In the genomic region with DNA sequence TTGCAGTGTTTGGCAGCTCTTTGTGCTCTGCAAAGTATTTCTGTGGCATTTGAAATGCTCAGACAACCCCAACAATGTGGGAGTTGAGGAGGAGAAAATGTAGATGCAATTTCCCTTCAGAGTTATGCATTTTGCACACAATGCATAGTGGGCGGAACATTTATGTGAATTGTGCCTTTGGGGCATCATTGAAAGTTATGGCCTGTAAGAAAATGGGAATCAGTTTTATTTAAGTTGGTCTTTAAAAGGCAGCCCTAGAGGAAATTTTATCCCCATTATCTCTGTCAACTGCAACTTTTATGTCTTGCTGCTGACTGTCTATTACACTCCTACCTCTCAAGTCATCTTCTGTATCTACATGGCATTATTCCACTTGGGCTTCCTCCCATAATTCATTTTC, we compare ENCODE assay signal across 18 cellular contexts.
DNase-seq lines count a peak whose midpoint lies in the region; TF ChIP-seq lines count a peak whose summit lies in the region.
"Had no signal": no experiment of that assay in that cellular context is flagged by ENCODE, and none has a peak within 500 bp of the region (broad histone marks: within the 10 kb centered on the region; RNA-seq: fewer than 3 reads in every experiment).

No MANE protein-coding gene starts in this region.

- H3K4me3 Mint-ChIP-seq in endothelial cell (ENCODE audit: unreplicated experiment) (no peak overlapping the region), glutamatergic neuron (ENCODE audit: unreplicated experiment) (no peak overlapping the region)
- H3K4me3 Mint-ChIP-seq: CD4-positive, alpha-beta memory T cell had no signal

- H3K4me3 ChIP-seq in HEK293 (ENCODE audit: low read depth, low read length) (no peak overlapping the region), SU-DHL-6 (ENCODE audit: insufficient read depth, low read length, poor library complexity, severe bottlenecking) (no peak overlapping the region), SK-N-SH (ENCODE audit: low read depth in 2 of 2, low read length in 1 of 2) (no peak overlapping the region)
- H3K4me3 ChIP-seq: A549, HAP-1 had no signal

- H3K4me1 Mint-ChIP-seq in endothelial cell (ENCODE audit: unreplicated experiment) (peaks cover 46% of the 10 kb centered on the region), glutamatergic neuron (ENCODE audit: low read depth, unreplicated experiment) (no peaks in the 10 kb centered on the region)
- H3K4me1 Mint-ChIP-seq: CD4-positive, alpha-beta memory T cell had no signal

- H3F3A ChIP-seq in SU-DHL-6 (ENCODE audit: insufficient read depth), result peaks cover 33% of the 10 kb centered on the region
- H3F3A ChIP-seq in SK-N-SH (replicated peaks; ENCODE audit: insufficient read depth), result peaks cover 5% of the 10 kb centered on the region

- peak; percentile 37 for DNase-seq in iris pigment epithelial cell (ENCODE audit: low read depth)
- no peak for DNase-seq in endothelial cell (ENCODE audit: low spot score)
- DNase-seq in glutamatergic neuron, result no peak
- no peak for DNase-seq in SK-N-SH
- no peak for DNase-seq in activated T-cell treated with anti-CD3 and anti-CD28 coated beads, Interleukin-2, amount 50 U/mL, for 1 hour
- DNase-seq: 8988T; ACHN; C1 segment of cervical spinal cord; Calu3; CD4-positive, alpha-beta memory T cell; COR-L47; DMS53; DMS79 treated with DMSO at 0.1 percent for 48 hours; GOT3 had no signal

- no peak for TF ChIP-seq EP300 in SK-N-SH (IDR thresholded peaks at IDR 0.05; ENCODE audit: borderline replicate concordance in 1 of 2, low read depth in 1 of 2, low read length in 1 of 2)

- POLR2A ChIA-PET in HEK293 (lab: Yijun Ruan, JAX), result no interaction called here
- POLR2A ChIA-PET in SK-N-SH (lab: Yijun Ruan, JAX), result no interaction called here

- no peaks in the 10 kb centered on the region for H3K9me2 ChIP-seq in SU-DHL-6 (replicated peaks; ENCODE audit: insufficient read depth, low read length)
- H3K9me2 ChIP-seq in SK-N-SH, result no peaks in the 10 kb centered on the region

- H3K27me3 Mint-ChIP-seq in endothelial cell (ENCODE audit: unreplicated experiment), result peaks cover 4% of the 10 kb centered on the region
- no peaks in the 10 kb centered on the region for H3K27me3 Mint-ChIP-seq in glutamatergic neuron (ENCODE audit: unreplicated experiment)

- H3K9me3 Mint-ChIP-seq in endothelial cell (ENCODE audit: unreplicated experiment) (no peaks in the 10 kb centered on the region), glutamatergic neuron (ENCODE audit: unreplicated experiment) (no peaks in the 10 kb centered on the region)
- H3K9me3 Mint-ChIP-seq: CD4-positive, alpha-beta memory T cell had no signal

- H3K36me3 ChIP-seq in HEK293 (ENCODE audit: control insufficient read depth in 2 of 2, insufficient read depth in 1 of 2, low read length in 2 of 2), result no peaks in the 10 kb centered on the region
- H3K36me3 ChIP-seq in SU-DHL-6 (ENCODE audit: low read length), result no peaks in the 10 kb centered on the region; the same call in 1 of the 2 replicates
- H3K36me3 ChIP-seq in SK-N-SH (replicated peaks in 1 of 2; ENCODE audit: control insufficient read depth in 1 of 2, insufficient read depth in 2 of 2, low read length in 1 of 2), result no peaks in the 10 kb centered on the region
- H3K36me3 ChIP-seq: HAP-1 had no signal

- H3K9ac ChIP-seq in SU-DHL-6 (ENCODE audit: low read length) (peak overlapping the region; percentile 50; the same call in 1 of the 2 replicates), SK-N-SH (no peak overlapping the region)

- H3K27ac Mint-ChIP-seq in endothelial cell (ENCODE audit: unreplicated experiment) (no peak overlapping the region), glutamatergic neuron (ENCODE audit: unreplicated experiment) (no peak overlapping the region)
- H3K27ac Mint-ChIP-seq: CD4-positive, alpha-beta memory T cell had no signal

- H3K27me3 ChIP-seq in SU-DHL-6 (ENCODE audit: low read length), result no peaks in the 10 kb centered on the region
- no peaks in the 10 kb centered on the region for H3K27me3 ChIP-seq in SK-N-SH (ENCODE audit: insufficient read depth)

- WGBS in SK-N-SH (ENCODE audit: low lambda C conversion rate), result 100% methylated on average over 1 of the region's 1 CpG

- no peaks in the 10 kb centered on the region for H3K9me3 ChIP-seq in HEK293 (ENCODE audit: control insufficient read depth, insufficient read depth, low read depth, low read length)
- no peaks in the 10 kb centered on the region for H3K9me3 ChIP-seq in SU-DHL-6 (ENCODE audit: insufficient read depth, low read length)
- H3K9me3 ChIP-seq in SK-N-SH, result no peaks in the 10 kb centered on the region
- H3K9me3 ChIP-seq: A549, HAP-1 had no signal

- H3K79me2 ChIP-seq in SU-DHL-6 (ENCODE audit: insufficient read depth, low read length) (no peaks in the 10 kb centered on the region), SK-N-SH (ENCODE audit: insufficient read depth) (no peaks in the 10 kb centered on the region)

- TF ChIP-seq CTCF in HEK293 (tag by site-specific recombination; IDR thresholded peaks at IDR 0.05), result no peak
- no peak for TF ChIP-seq CTCF in SU-DHL-6 (IDR thresholded peaks at IDR 0.05; ENCODE audit: insufficient read depth, low read length, poor library complexity, severe bottlenecking)
- no peak for TF ChIP-seq CTCF in endothelial cell (IDR thresholded peaks at IDR 0.05; ENCODE audit: unreplicated experiment)
- TF ChIP-seq CTCF in glutamatergic neuron (IDR thresholded peaks at IDR 0.05; ENCODE audit: partially characterized antibody, unreplicated experiment), result no peak
- no peak for TF ChIP-seq CTCF in SK-N-SH (IDR thresholded peaks at IDR 0.05)

- no peak overlapping the region for H3K4me2 ChIP-seq in SU-DHL-6 (ENCODE audit: low read depth, low read length, poor library complexity, severe bottlenecking)
- no peak overlapping the region for H3K4me2 ChIP-seq in SK-N-SH
- H3K4me2 ChIP-seq: A549 had no signal

- CTCF ChIA-PET in HEK293 (lab: Yijun Ruan, JAX), result interaction anchor here (0.8 kb wide), 1 partner anchor 11 kb away, joined by 3 read pairs; no protein-coding TSS in a partner anchor
- CTCF ChIA-PET in SK-N-SH (lab: Yijun Ruan, JAX), result interaction anchor here (1.0 to 1.6 kb wide), 3 partner anchors 12 to 554 kb away, joined by 3 to 10 read pairs (median 4); no protein-coding TSS in a partner anchor

- no peaks in the 10 kb centered on the region for H4K20me1 ChIP-seq in SU-DHL-6 (ENCODE audit: low read depth, low read length)
- H4K20me1 ChIP-seq in SK-N-SH (ENCODE audit: insufficient read depth), result no peaks in the 10 kb centered on the region

- peaks cover 10% of the 10 kb centered on the region for H3K4me1 ChIP-seq in HEK293 (ENCODE audit: control insufficient read depth, insufficient read depth, low read length)
- peaks cover under 1 to 10% of the 10 kb centered on the region in 2 experiments; a peak in 2 of 4 replicates for H3K4me1 ChIP-seq in SK-N-SH (ENCODE audit: control insufficient read depth in 1 of 2, insufficient read depth in 2 of 2, low read depth in 1 of 2, low read length in 1 of 2)
- H3K4me1 ChIP-seq: HAP-1 had no signal

- TF ChIP-seq RAD21 in SK-N-SH (IDR thresholded peaks at IDR 0.05; ENCODE audit: low read length), result no peak

- H3K36me3 Mint-ChIP-seq in endothelial cell (ENCODE audit: low read depth, unreplicated experiment) (peaks cover 9% of the 10 kb centered on the region), glutamatergic neuron (ENCODE audit: unreplicated experiment) (no peaks in the 10 kb centered on the region)
- H3K36me3 Mint-ChIP-seq: CD4-positive, alpha-beta memory T cell had no signal

- H3K27ac ChIP-seq in HEK293 (ENCODE audit: extremely low read depth, low read depth, low read length) (no peak overlapping the region; the same call in 1 of the 2 replicates), SU-DHL-6 (ENCODE audit: low read depth, low read length) (0 out of 2 replicates have a peak overlapping the region, but pooled peaks have one; percentile 14), SK-N-SH (ENCODE audit: low read depth in 2 of 2, low read length in 1 of 2) (no peak overlapping the region)

- H2AFZ ChIP-seq in SU-DHL-6 (ENCODE audit: low read depth, low read length, severe bottlenecking) (no peak overlapping the region), SK-N-SH (ENCODE audit: low read depth) (no peak overlapping the region)

TF ChIP-seq in HEK293, 187 proteins besides CTCF, POLR2A, EP300 and RAD21 (continues in another document):
- TF ChIP-seq ZNF843 (tag by site-specific recombination; IDR thresholded peaks at IDR 0.05) (peak; percentile 64; the same call in 1 of the 2 replicates), SCRT1 (tag by site-specific recombination; IDR thresholded peaks at IDR 0.05; ENCODE audit: borderline replicate concordance) (no peak), AEBP2 (tag by site-specific recombination; IDR thresholded peaks at IDR 0.05; ENCODE audit: borderline replicate concordance) (no peak)

TF ChIP-seq in SK-N-SH, 30 proteins besides CTCF, POLR2A, EP300 and RAD21 (continues in another document):
- no peak for TF ChIP-seq YY1 (IDR thresholded peaks at IDR 0.05; ENCODE audit: low read depth)
- no peak for TF ChIP-seq REST (IDR thresholded peaks at IDR 0.05; ENCODE audit: low read depth, low read length)
- no peak for TF ChIP-seq SMC3 (IDR thresholded peaks at IDR 0.05; ENCODE audit: low read depth, low read length)
